8 cellular contexts compared by ENCODE assay signal in genomic region chr2:130181338-130181879, GRCh38. TPM values are rescaled to one million over a fixed set of nuclear protein-coding genes. Genes with fewer than 3 reads are reported as not detected.
DNase-seq lines count a peak whose midpoint lies in the region; ATAC-seq and TF ChIP-seq lines count a peak whose summit lies in the region.

Gene SMPD4, minus strand, starts transcription at chr2:130181602. Its CDS starts 5,010 bp downstream, at chr2:130176592.

- intact Hi-C loops in Panc1 (cut with micrococcal nuclease; ENCODE audit: unreplicated experiment): loop anchor here (5.0 kb wide), 1 partner anchor 151 kb away; no protein-coding TSS in a partner anchor

- CTCF ChIA-PET in Panc1 (lab: Charles Lee): interaction anchor here (0.6 to 0.7 kb wide), 6 partner anchors 11 to 212 kb away, joined by 3 to 7 read pairs (median 4); no protein-coding TSS in a partner anchor

- POLR2A ChIA-PET in Panc1 (lab: Charles Lee): no interaction called here

- peak; percentile 58 for ATAC-seq in GM21723 (IDR thresholded peaks at IDR 0.05; ENCODE audit: unreplicated experiment)
- peak; percentile 84 for ATAC-seq in Panc1
- peak; percentile 64 to 73 for ATAC-seq in activated T-cell treated with anti-CD3 and anti-CD28 coated beads, Interleukin-2, amount 50 U/mL, for 4 hours

- peak within 1 kb of the TSS; percentile 93 for H3K4me3 Mint-ChIP-seq in activated T-cell treated with anti-CD3 and anti-CD28 coated beads, Interleukin-2, amount 50 U/mL, for 4 hours

- H3K9me3 ChIP-seq in Panc1 (ENCODE audit: control insufficient read depth, insufficient read depth, low read depth, low read length): no peaks in the 10 kb centered on the region
- no peaks in the 10 kb centered on the region for H3K9me3 ChIP-seq in esophagus (ENCODE audit: control insufficient read depth in 2 of 2, insufficient read depth in 1 of 2, low read depth in 1 of 2, low read length in 1 of 2)
- H3K9me3 ChIP-seq in muscle layer of colon (ENCODE audit: low read length): no peaks in the 10 kb centered on the region

- H3K9me3 Mint-ChIP-seq in activated T-cell treated with anti-CD3 and anti-CD28 coated beads, Interleukin-2, amount 50 U/mL, for 4 hours: no peaks in the 10 kb centered on the region

- H3K4me1 ChIP-seq in Panc1 (ENCODE audit: control insufficient read depth, insufficient read depth, low read length): peaks cover 4% of the 10 kb centered on the region; the same call in 1 of the 2 replicates
- peaks cover 0 to 2% of the 10 kb centered on the region in 2 donors for H3K4me1 ChIP-seq in esophagus (ENCODE audit: control insufficient read depth in 2 of 2, insufficient read depth in 2 of 2, low read length in 1 of 2)
- H3K4me1 ChIP-seq in muscle layer of colon (ENCODE audit: insufficient read depth, low read length): peaks cover 18% of the 10 kb centered on the region

- in situ Hi-C loops in Panc1 (cut with HindIII; ENCODE audit: low pct_unique_long_range_greater_than_20kb, low sequenced_read_pairs): no loop called here

- TF ChIP-seq CTCF in Panc1 (IDR thresholded peaks at IDR 0.05): no peak

- peaks cover 7% of the 10 kb centered on the region for H3K36me3 Mint-ChIP-seq in activated T-cell treated with anti-CD3 and anti-CD28 coated beads, Interleukin-2, amount 50 U/mL, for 4 hours (ENCODE audit: insufficient read depth)

- DNase-seq in DMS153 (lab: John Stamatoyannopoulos, UW): peak; percentile 88
- DNase-seq in KG1 (lab: John Stamatoyannopoulos, UW): peak; percentile 83
- peak; percentile 70 for DNase-seq in Panc1 (ENCODE audit: low read depth, low spot score)
- DNase-seq in activated T-cell treated with anti-CD3 and anti-CD28 coated beads, Interleukin-2, amount 50 U/mL, for 4 hours: peak; percentile 97
- DNase-seq in stimulated activated CD8-positive, alpha-beta memory T cell treated with anti-CD3 and anti-CD28 coated beads, Interleukin-7, amount 100 ng/mL, for 24 hours (ENCODE audit: low read depth): peak; percentile 97

- H3K27ac ChIP-seq in Panc1 (ENCODE audit: low read length) (peak within 1 kb of the TSS; percentile 93), esophagus (ENCODE audit: low read depth in 2 of 2, low read length in 1 of 2) (peak within 1 kb of the TSS; percentile 88 to 93), muscle layer of colon (ENCODE audit: low read depth, low read length) (peak within 1 kb of the TSS; percentile 77)

- peak within 1 kb of the TSS; percentile 80 for H3K9ac ChIP-seq in muscle layer of colon (ENCODE audit: low read length)

- no peaks in the 10 kb centered on the region for H3K27me3 Mint-ChIP-seq in activated T-cell treated with anti-CD3 and anti-CD28 coated beads, Interleukin-2, amount 50 U/mL, for 4 hours (ENCODE audit: low read depth)

- peaks cover 21% of the 10 kb centered on the region for H3K4me1 Mint-ChIP-seq in activated T-cell treated with anti-CD3 and anti-CD28 coated beads, Interleukin-2, amount 50 U/mL, for 4 hours (ENCODE audit: low read depth)

- H3K27me3 ChIP-seq in Panc1 (ENCODE audit: control insufficient read depth, insufficient read depth, low read length) (no peaks in the 10 kb centered on the region), esophagus (ENCODE audit: control insufficient read depth in 1 of 2, insufficient read depth in 2 of 2, low read length in 2 of 2) (no peaks in the 10 kb centered on the region), muscle layer of colon (ENCODE audit: control insufficient read depth in 1 of 2, insufficient read depth in 2 of 2, low read length in 2 of 2) (no peaks in the 10 kb centered on the region)

- H3K4me3 ChIP-seq in Panc1 (ENCODE audit: low read depth in 2 of 2, low read length in 2 of 2) (peak within 1 kb of the TSS; percentile 81 to 100), esophagus (ENCODE audit: low read depth in 1 of 2, low read length in 2 of 2) (peak within 1 kb of the TSS; percentile 82 to 84), muscle layer of colon (ENCODE audit: low read depth in 1 of 2, low read length in 2 of 2) (peak within 1 kb of the TSS; percentile 50 to 93)

- BruUV-seq in Panc1 (replicated peaks; lab: Mats Ljungman, UMichigan): no TSS peak

- WGBS in esophagus, 2 donors: 0% methylated on average over 51 to 55 of the region's 55 CpGs

- H3K36me3 ChIP-seq in Panc1 (ENCODE audit: control insufficient read depth, insufficient read depth, low read length): peaks cover 2% of the 10 kb centered on the region; the same call in 1 of the 2 replicates
- no peaks in the 10 kb centered on the region for H3K36me3 ChIP-seq in esophagus (ENCODE audit: control insufficient read depth in 2 of 2, insufficient read depth in 2 of 2, low read length in 1 of 2)
- H3K36me3 ChIP-seq in muscle layer of colon (ENCODE audit: insufficient read depth, low read length): no peaks in the 10 kb centered on the region

RNA-seq across cellular contexts. Expression of gene SMPD4, which starts in this region (rescaled TPM):
- total RNA-seq in Panc1 (2021; ENCODE audit: unreplicated experiment): 89.0 TPM
- 66.3 TPM for polyA plus RNA-seq in Panc1 (2012; ENCODE audit: insufficient read length)
- 100 to 1,000 TPM; 102 to 113 (median 103) TPM for total RNA-seq in activated T-cell treated with anti-CD3 and anti-CD28 coated beads, Interleukin-2, amount 50 U/mL, for 4 hours
- polyA plus RNA-seq in esophagus: 10 to 100 TPM; 29.7 to 32.2 TPM

Comparison
In these comparisons a context has a peak if more than half of its experiments do, and no peak if none do; other contexts are left out.
1. Peak in every context shown above with its lines: DNase-seq, ATAC-seq, H3K4me3 ChIP-seq and H3K27ac ChIP-seq.